In genomic region chr10:118449521-118449920, GRCh38 we compare ENCODE assay signal across 31 cellular contexts.
"Had no signal": no experiment of that assay in that cellular context is flagged by ENCODE, and none has a peak within 500 bp of the region (broad histone marks: within the 10 kb centered on the region; RNA-seq: fewer than 3 reads in every experiment).

No MANE protein-coding gene starts in this region.

- H3K36me3 Mint-ChIP-seq: activated naive CD4-positive, alpha-beta T cell treated with anti-CD3 and anti-CD28 coated beads, Interleukin-2, amount 50 U/mL, for 24 hours; activated naive CD8-positive, alpha-beta T cell treated with anti-CD3 and anti-CD28 coated beads, Interleukin-2, amount 10 ng/mL, durations not matched to agents 7 days and 5 days had no signal

- H3K9me3 ChIP-seq: ascending aorta had no signal

- H3K4me3 ChIP-seq: ascending aorta, cardiac muscle cell, K562, PC-9 had no signal

- H2AFZ ChIP-seq: PC-9 had no signal

- H3K9me3 Mint-ChIP-seq: activated T-helper 2 cell treated with anti-CD3 and anti-CD28 coated beads, Interferon-gamma antibody, Interleukin-2, Interleukin-4, amounts not matched to agents 10 μg/mL and 5 μg/mL and 100 μg/mL, durations not matched to agents 14 hours and 24 hours and 36 hours; central memory CD8-positive, alpha-beta T cell had no signal

- H3K27me3 ChIP-seq: ascending aorta had no signal

- H3K27ac Mint-ChIP-seq: activated CD4-positive, alpha-beta T cell treated with anti-CD3 and anti-CD28 coated beads, Interleukin-2, amount 10 ng/mL, durations not matched to agents 7 days and 5 days; activated CD8-positive, alpha-beta T cell treated with anti-CD3 and anti-CD28 coated beads, Interleukin-2, amount 10 ng/mL, durations not matched to agents 7 days and 5 days; activated naive CD4-positive, alpha-beta T cell treated with anti-CD3 and anti-CD28 coated beads, Interleukin-2, amount 50 U/mL, for 24 hours; activated naive CD8-positive, alpha-beta T cell treated with anti-CD3 and anti-CD28 coated beads, Interleukin-2, amount 10 ng/mL, durations not matched to agents 7 days and 5 days; activated T-cell treated with anti-CD3 and anti-CD28 coated beads, Interleukin-2, amount 50 U/mL, for 24 hours; activated T-helper 2 cell treated with anti-CD3 and anti-CD28 coated beads, Interferon-gamma antibody, Interleukin-2, Interleukin-4, amounts not matched to agents 10 μg/mL and 5 μg/mL and 100 μg/mL, durations not matched to agents 14 hours and 24 hours and 36 hours had no signal

- H3K36me3 ChIP-seq: ascending aorta, cardiac muscle cell had no signal

- H3K4me3 Mint-ChIP-seq: activated CD4-positive, alpha-beta T cell treated with anti-CD3 and anti-CD28 coated beads, Interleukin-2, amount 10 ng/mL, durations not matched to agents 7 days and 5 days; activated CD8-positive, alpha-beta T cell treated with anti-CD3 and anti-CD28 coated beads, Interleukin-2, amount 10 ng/mL, durations not matched to agents 7 days and 5 days; activated naive CD4-positive, alpha-beta T cell treated with anti-CD3 and anti-CD28 coated beads, Interleukin-2, amount 50 U/mL, for 24 hours; activated naive CD8-positive, alpha-beta T cell treated with anti-CD3 and anti-CD28 coated beads, Interleukin-2, amount 10 ng/mL, durations not matched to agents 7 days and 5 days; activated T-cell treated with anti-CD3 and anti-CD28 coated beads, Interleukin-2, amount 50 U/mL, for 24 hours; central memory CD8-positive, alpha-beta T cell had no signal

- DNase-seq: activated CD4-positive, alpha-beta T cell treated with anti-CD3 and anti-CD28 coated beads, Interleukin-2, amount 10 ng/mL, durations not matched to agents 7 days and 5 days; activated CD4-positive, alpha-beta T cell treated with anti-CD3 and anti-CD28 coated beads, Interleukin-2, amount 50 U/mL, for 48 hours; activated CD4-positive, CD25-positive, alpha-beta regulatory T cell; activated CD8-positive, alpha-beta T cell treated with anti-CD3 and anti-CD28 coated beads, Interleukin-2, amount 10 ng/mL, durations not matched to agents 7 days and 5 days; activated gamma-delta T cell; activated naive CD4-positive, alpha-beta T cell treated with Interleukin-2 at 50 U/mL for 16 hours; activated naive CD8-positive, alpha-beta T cell treated with anti-CD3 and anti-CD28 coated beads, Interleukin-2, amount 10 ng/mL, durations not matched to agents 7 days and 5 days; activated T-cell treated with anti-CD3 and anti-CD28 coated beads, Interleukin-2, amount 50 U/mL, for 24 hours; amygdala; NCI-H1105; NCI-H1417 treated with DMSO at 0.1 percent for 48 hours; NCI-H187 treated with DMSO at 0.1 percent for 48 hours; NCI-H2081; NCI-H345; NCI-H510A; NCI-H526; NCI-H748 treated with DMSO at 0.1 percent for 48 hours; NK-92 treated with Interleukin-12 subunit alpha and Interleukin-12 subunit beta, amount 100 ng/mL, for 24 hours; PC-9; SW 1271; T-helper 1 cell; T-helper 2 cell; T-helper 9 cell had no signal

- H3K27ac ChIP-seq: ascending aorta, cardiac muscle cell, PC-9, RWPE1, VCaP had no signal

- H3K4me2 ChIP-seq: PC-9 had no signal

- H3K4me1 Mint-ChIP-seq: activated CD4-positive, alpha-beta T cell treated with anti-CD3 and anti-CD28 coated beads, Interleukin-2, amount 10 ng/mL, durations not matched to agents 7 days and 5 days; activated naive CD4-positive, alpha-beta T cell treated with anti-CD3 and anti-CD28 coated beads, Interleukin-2, amount 50 U/mL, for 24 hours; activated naive CD8-positive, alpha-beta T cell treated with anti-CD3 and anti-CD28 coated beads, Interleukin-2, amount 10 ng/mL, durations not matched to agents 7 days and 5 days; central memory CD8-positive, alpha-beta T cell had no signal

- H3K4me1 ChIP-seq: ascending aorta had no signal
